ENCODE assay signal across 1 cellular context in genomic region chr12:89363582-89363981, GRCh38.
TF ChIP-seq lines count a peak whose summit lies in the region.

No MANE protein-coding gene starts in this region.

TF ChIP-seq in IMR-90, 13 proteins besides CTCF, POLR2A, EP300 and RAD21 (continued from another document):
- no peak for TF ChIP-seq NFE2L2 (IDR thresholded peaks at IDR 0.05; ENCODE audit: low read depth, low read length)
- no peak for TF ChIP-seq CEBPB (IDR thresholded peaks at IDR 0.05; ENCODE audit: low read depth, low read length)
